ENCODE assay signal across 8 cellular contexts in the genomic region with DNA sequence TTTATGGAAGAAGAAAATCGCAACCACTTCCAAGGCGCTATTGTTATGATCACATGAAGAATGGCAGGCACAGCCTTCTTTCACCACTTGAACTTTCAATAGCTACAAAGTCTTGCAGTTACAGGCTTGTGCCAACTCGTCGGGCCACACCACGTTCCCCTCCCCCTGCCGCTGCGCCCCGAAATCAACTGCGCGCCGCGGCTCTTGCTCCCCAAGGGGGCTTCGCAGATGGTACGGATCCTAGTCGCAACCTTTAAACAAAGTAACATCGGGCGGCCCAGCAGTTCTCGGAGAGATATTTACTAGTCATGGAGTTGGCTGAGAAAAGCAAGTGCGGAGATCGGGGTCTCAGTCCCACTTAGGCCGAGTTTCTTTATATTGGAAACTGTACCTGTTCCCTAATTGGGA. TPM values are rescaled to one million over a fixed set of nuclear protein-coding genes. Genes with fewer than 3 reads are reported as not detected.
DNase-seq lines count a peak whose midpoint lies in the region; ATAC-seq lines count a peak whose summit lies in the region.

No MANE protein-coding gene starts in this region.

- H3K27ac Mint-ChIP-seq in activated CD4-positive, alpha-beta T cell treated with anti-CD3 and anti-CD28 coated beads, Interleukin-2, amount 10 ng/mL, durations not matched to agents 7 days and 5 days, result no peak overlapping the region
- peak overlapping the region; percentile 65 for H3K27ac Mint-ChIP-seq in activated T-cell treated with anti-CD3 and anti-CD28 coated beads, Interleukin-2, amount 50 U/mL, for 72 hours

- peak overlapping the region; percentile 52 for H3K4me3 Mint-ChIP-seq in activated CD4-positive, alpha-beta T cell treated with anti-CD3 and anti-CD28 coated beads, Interleukin-2, amount 10 ng/mL, durations not matched to agents 7 days and 5 days
- H3K4me3 Mint-ChIP-seq in activated T-cell treated with anti-CD3 and anti-CD28 coated beads, Interleukin-2, amount 50 U/mL, for 72 hours, result peak overlapping the region; percentile 76 to 98

- no peaks in the 10 kb centered on the region for H3K4me1 ChIP-seq in iPS DF 6.9 (ENCODE audit: control insufficient read depth, insufficient read depth, low read length)

- H3K36me3 Mint-ChIP-seq in activated CD4-positive, alpha-beta T cell treated with anti-CD3 and anti-CD28 coated beads, Interleukin-2, amount 10 ng/mL, durations not matched to agents 7 days and 5 days (ENCODE audit: low read depth), result peaks cover 3% of the 10 kb centered on the region
- peaks cover 2 to 7% of the 10 kb centered on the region in 2 donors for H3K36me3 Mint-ChIP-seq in activated T-cell treated with anti-CD3 and anti-CD28 coated beads, Interleukin-2, amount 50 U/mL, for 72 hours (ENCODE audit: insufficient read depth in 2 of 2)

- POLR2A ChIA-PET in activated CD4-positive, alpha-beta T cell treated with anti-CD3 and anti-CD28 coated beads, Interleukin-2, amount 10 ng/mL, durations not matched to agents 7 days and 5 days (lab: Charles Lee), result no interaction called here

- DNase-seq in activated CD4-positive, alpha-beta T cell treated with anti-CD3 and anti-CD28 coated beads, Interleukin-2, amount 10 ng/mL, durations not matched to agents 7 days and 5 days, result no peak
- DNase-seq in activated CD4-positive, alpha-beta T cell treated with anti-CD3 and anti-CD28 coated beads, Interleukin-2, amount 50 U/mL, for 4 hours, result no peak
- peak in 1 of 2 donors; percentile 16 for DNase-seq in activated T-cell treated with anti-CD3 and anti-CD28 coated beads, Interleukin-2, amount 50 U/mL, for 72 hours
- no peak for DNase-seq in iPS DF 6.9 (ENCODE audit: low read depth, low spot score)
- peak; percentile 35 for DNase-seq in stimulated activated CD8-positive, alpha-beta memory T cell treated with anti-CD3 and anti-CD28 coated beads, Interleukin-4, amount 100 ng/mL, for 48 hours
- no peak for DNase-seq in putamen (ENCODE audit: low spot score)
- DNase-seq in dedifferentiated amniotic fluid mesenchymal stem cell (ENCODE audit: extremely low spot score), result no peak

- no peaks in the 10 kb centered on the region for H3K9me3 ChIP-seq in iPS DF 6.9 (ENCODE audit: control insufficient read depth, insufficient read depth, low read length)

- no peaks in the 10 kb centered on the region for H3K27me3 ChIP-seq in iPS DF 6.9 (ENCODE audit: control insufficient read depth, insufficient read depth, low read length)

- no CpG with 5 or more reads among the region's 21 CpGs for WGBS in iPS DF 6.9 (ENCODE audit: insufficient coverage, insufficient read length)

- no peaks in the 10 kb centered on the region for H3K36me3 ChIP-seq in iPS DF 6.9 (ENCODE audit: control insufficient read depth, insufficient read depth, low read length)

- CTCF ChIA-PET in activated CD4-positive, alpha-beta T cell treated with anti-CD3 and anti-CD28 coated beads, Interleukin-2, amount 10 ng/mL, durations not matched to agents 7 days and 5 days (lab: Charles Lee), result no interaction called here

- no peak overlapping the region for H3K27ac ChIP-seq in iPS DF 6.9 (ENCODE audit: low read length)

- no peaks in the 10 kb centered on the region for H3K9me3 Mint-ChIP-seq in activated CD4-positive, alpha-beta T cell treated with anti-CD3 and anti-CD28 coated beads, Interleukin-2, amount 10 ng/mL, durations not matched to agents 7 days and 5 days
- no peaks in the 10 kb centered on the region for H3K9me3 Mint-ChIP-seq in activated T-cell treated with anti-CD3 and anti-CD28 coated beads, Interleukin-2, amount 50 U/mL, for 72 hours

- H3K27me3 Mint-ChIP-seq in activated CD4-positive, alpha-beta T cell treated with anti-CD3 and anti-CD28 coated beads, Interleukin-2, amount 10 ng/mL, durations not matched to agents 7 days and 5 days, result peaks cover 82% of the 10 kb centered on the region
- peaks cover 79% of the 10 kb centered on the region for H3K27me3 Mint-ChIP-seq in activated T-cell treated with anti-CD3 and anti-CD28 coated beads, Interleukin-2, amount 50 U/mL, for 72 hours (ENCODE audit: low read depth)

- ATAC-seq in activated T-cell treated with anti-CD3 and anti-CD28 coated beads, Interleukin-2, amount 50 U/mL, for 72 hours (replicated peaks in 1 of 2), result no peak
- ATAC-seq in HG02610 (IDR thresholded peaks at IDR 0.05; ENCODE audit: unreplicated experiment), result no peak

- H3K4me3 ChIP-seq in iPS DF 6.9 (ENCODE audit: low read length), result peak overlapping the region; percentile 99; the same call in 1 of the 2 replicates

- H3K4me1 Mint-ChIP-seq in activated CD4-positive, alpha-beta T cell treated with anti-CD3 and anti-CD28 coated beads, Interleukin-2, amount 10 ng/mL, durations not matched to agents 7 days and 5 days, result peaks cover 30% of the 10 kb centered on the region
- peaks cover 32% of the 10 kb centered on the region for H3K4me1 Mint-ChIP-seq in activated T-cell treated with anti-CD3 and anti-CD28 coated beads, Interleukin-2, amount 50 U/mL, for 72 hours (ENCODE audit: low read depth)

RNA-seq across cellular contexts. Expression of gene SEMA6A, which starts 1.0 kb away (rescaled TPM):
- not detected for total RNA-seq in activated CD4-positive, alpha-beta T cell treated with anti-CD3 and anti-CD28 coated beads, Interleukin-2, amount 10 ng/mL, durations not matched to agents 7 days and 5 days
- under 1 TPM; 0.23 to 0.50 TPM for total RNA-seq in activated T-cell treated with anti-CD3 and anti-CD28 coated beads, Interleukin-2, amount 50 U/mL, for 72 hours
